In the genomic region with DNA sequence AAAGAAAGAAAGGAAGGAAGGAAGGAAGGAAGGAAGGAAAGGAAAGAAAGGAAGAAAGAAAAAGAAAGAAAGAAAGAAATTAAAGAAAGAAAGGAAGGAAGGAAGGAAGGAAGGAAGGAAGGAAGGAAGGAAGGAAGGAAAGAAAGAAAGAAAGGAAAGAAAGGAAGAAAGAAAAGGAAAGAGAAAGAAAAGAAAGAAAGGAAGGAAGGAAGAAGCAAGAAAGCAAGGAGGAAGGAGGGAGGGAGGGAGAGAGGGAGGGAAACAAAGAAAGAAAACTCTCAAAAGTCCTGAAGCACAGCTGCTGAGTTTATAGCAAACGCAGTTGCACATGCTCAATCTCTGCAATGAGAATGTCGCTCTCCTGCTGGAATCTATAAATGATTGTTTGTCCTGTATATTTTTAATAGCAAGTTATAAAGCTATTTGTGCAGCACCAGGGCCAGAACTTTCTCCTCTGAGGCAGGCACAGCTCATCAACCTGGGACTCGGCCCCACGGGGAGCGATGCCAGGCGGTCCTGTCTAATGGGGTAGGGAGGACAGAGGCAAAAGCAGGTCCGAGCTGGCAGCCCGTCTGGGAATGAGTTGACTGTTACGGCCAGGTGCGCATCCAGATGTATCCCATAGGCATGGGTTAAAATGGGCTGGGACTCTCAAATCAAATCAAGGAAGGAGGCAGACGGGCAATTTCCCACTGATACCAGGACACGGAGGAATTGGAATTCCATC, we compare ENCODE assay signal across 22 cellular contexts.
DNase-seq lines count a peak whose midpoint lies in the region; ATAC-seq and TF ChIP-seq lines count a peak whose summit lies in the region.
"Had no signal": no experiment of that assay in that cellular context is flagged by ENCODE, and none has a peak within 500 bp of the region (broad histone marks: within the 10 kb centered on the region; RNA-seq: fewer than 3 reads in every experiment).

No MANE protein-coding gene starts in this region.

- intact Hi-C loops in dendritic cell treated with granulocyte-macrophage colony-stimulating factor and Interleukin-4, amounts not matched to agents 40 ng/mL and 50 ng/mL, for 4 days (cut with micrococcal nuclease): no loop called here

- peaks cover 19% of the 10 kb centered on the region for H3K4me1 Mint-ChIP-seq in dendritic cell treated with granulocyte-macrophage colony-stimulating factor and Interleukin-4, amounts not matched to agents 40 ng/mL and 50 ng/mL, for 4 days (ENCODE audit: low read depth)

- TF ChIP-seq CTCF in RWPE2 (IDR thresholded peaks at IDR 0.05; ENCODE audit: poor library complexity, severe bottlenecking): no peak

- no peaks in the 10 kb centered on the region for H3K36me3 Mint-ChIP-seq in dendritic cell treated with granulocyte-macrophage colony-stimulating factor and Interleukin-4, amounts not matched to agents 40 ng/mL and 50 ng/mL, for 4 days (ENCODE audit: low read depth)

- H3K4me1 ChIP-seq in RWPE2 (ENCODE audit: insufficient read depth, poor library complexity, severe bottlenecking): peaks cover 7% of the 10 kb centered on the region
- H3K4me1 ChIP-seq: body of pancreas, heart left ventricle, transverse colon had no signal

- H3K27me3 Mint-ChIP-seq in dendritic cell treated with granulocyte-macrophage colony-stimulating factor and Interleukin-4, amounts not matched to agents 40 ng/mL and 50 ng/mL, for 4 days: peaks cover 34% of the 10 kb centered on the region

- peak; percentile 26 for DNase-seq in Caki2 (ENCODE audit: low read depth)
- DNase-seq in RWPE2 (ENCODE audit: low spot score): no peak
- no peak for DNase-seq in NOMO-1 treated with DMSO at 0.1 percent for 48 hours (lab: John Stamatoyannopoulos, UW; ENCODE audit: unreplicated experiment)
- DNase-seq in NCI-H2196 treated with DMSO at 0.1 percent for 48 hours (lab: John Stamatoyannopoulos, UW; ENCODE audit: unreplicated experiment): no peak
- no peak for DNase-seq in DMS 273 treated with DMSO at 0.1 percent for 48 hours (lab: John Stamatoyannopoulos, UW)
- DNase-seq: activated CD8-positive, alpha-beta memory T cell treated with anti-CD3 and anti-CD28 coated beads, Interleukin-2, amount 50 U/mL, for 4 hours; activated gamma-delta T cell treated with Interleukin-2 at 50 U/mL for 16 hours; body of pancreas; CD4-positive, alpha-beta T cell; effector CD4-positive, alpha-beta T cell; heart left ventricle; left colon; mesenchymal stem cell; NCI-H1092 treated with DMSO at 0.1 percent for 48 hours; NCI-H2029 treated with DMSO at 0.1 percent for 48 hours; NCI-H345; NCI-H774; SHP77; transverse colon had no signal

- no peak overlapping the region for H3K4me3 ChIP-seq in RWPE2 (ENCODE audit: severe bottlenecking)
- H3K4me3 ChIP-seq: body of pancreas, heart left ventricle, transverse colon had no signal

- peak overlapping the region; percentile 47 for H3K27ac Mint-ChIP-seq in dendritic cell treated with granulocyte-macrophage colony-stimulating factor and Interleukin-4, amounts not matched to agents 40 ng/mL and 50 ng/mL, for 4 days
- H3K27ac Mint-ChIP-seq: CD4-positive, alpha-beta T cell; progenitor cell of endocrine pancreas had no signal

- no peaks in the 10 kb centered on the region for H3K36me3 ChIP-seq in RWPE2 (ENCODE audit: low read depth)
- H3K36me3 ChIP-seq: heart left ventricle, transverse colon had no signal

- H3K9me3 Mint-ChIP-seq in dendritic cell treated with granulocyte-macrophage colony-stimulating factor and Interleukin-4, amounts not matched to agents 40 ng/mL and 50 ng/mL, for 4 days: no peaks in the 10 kb centered on the region
- H3K9me3 Mint-ChIP-seq: CD4-positive, alpha-beta T cell had no signal

- no peaks in the 10 kb centered on the region for H3K27me3 ChIP-seq in RWPE2 (ENCODE audit: insufficient read depth, poor library complexity, severe bottlenecking)
- H3K27me3 ChIP-seq: body of pancreas had no signal

- H3K9me3 ChIP-seq in RWPE2 (ENCODE audit: severe bottlenecking): no peaks in the 10 kb centered on the region
- H3K9me3 ChIP-seq: body of pancreas, heart left ventricle, transverse colon had no signal

- peak; percentile 2 for ATAC-seq in HG02588 (IDR thresholded peaks at IDR 0.05; ENCODE audit: unreplicated experiment)
- peak; percentile 50 for ATAC-seq in RWPE2 (ENCODE audit: low read depth)
- ATAC-seq: body of pancreas, heart left ventricle, left colon had no signal

- in situ Hi-C loops in Caki2 (cut with HindIII; ENCODE audit: low pct_unique_long_range_greater_than_20kb, low sequenced_read_pairs): no loop called here

- no peak overlapping the region for H3K27ac ChIP-seq in RWPE2 (ENCODE audit: poor library complexity, severe bottlenecking)
- H3K27ac ChIP-seq: body of pancreas, heart left ventricle, transverse colon had no signal

- H3K4me3 Mint-ChIP-seq in dendritic cell treated with granulocyte-macrophage colony-stimulating factor and Interleukin-4, amounts not matched to agents 40 ng/mL and 50 ng/mL, for 4 days: no peak overlapping the region
